ENCODE assay signal across 3 cellular contexts in the genomic region with DNA sequence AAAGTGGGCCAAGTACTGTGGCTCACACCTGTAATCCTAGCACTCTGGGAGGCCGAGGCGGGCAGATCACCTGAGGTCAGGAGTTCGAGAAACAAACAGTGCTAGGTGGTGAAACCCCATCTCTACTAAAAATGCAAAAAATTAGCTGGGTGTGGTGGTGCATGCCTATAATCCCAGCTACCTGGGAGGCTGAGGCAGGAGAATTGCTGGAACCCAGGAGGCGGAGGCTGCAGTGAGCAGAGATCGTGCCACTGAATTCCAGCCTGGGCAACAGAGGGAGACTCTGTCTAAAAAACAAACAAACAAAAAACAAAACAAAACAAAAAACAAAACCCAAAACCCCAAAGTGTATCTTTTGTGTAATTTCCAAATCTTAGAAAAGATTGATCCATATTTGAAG.
A peak's percentile ranks its signal among the peaks of the same experiment; 100 is the strongest.
DNase-seq lines count a peak whose midpoint lies in the region; ATAC-seq, FAIRE-seq and TF ChIP-seq lines count a peak whose summit lies in the region.
"Not testable (repeated sequence)": the region's sequence is repeated elsewhere in the genome, so short reads cannot be mapped to it uniquely, and the experiment has no call there.

No MANE protein-coding gene starts in this region.

- not testable (repeated sequence) for TF ChIP-seq RAD21 in HepG2 (CRISPR knock-in tag; IDR thresholded peaks at IDR 0.05)

- H3K4me1 ChIP-seq in HepG2 (ENCODE audit: insufficient read depth, low read length): peaks cover 34% of the 10 kb centered on the region
- H3K4me1 ChIP-seq in right lobe of liver: peaks cover 0 to 24% (median 0%) of the 10 kb centered on the region in 4 donors
- not testable (repeated sequence) for H3K4me1 ChIP-seq in trophoblast cell (ENCODE audit: control insufficient read depth in 1 of 2, insufficient read depth in 2 of 2, low read length in 2 of 2)

- FAIRE-seq in HepG2 (lab: Jason Lieb, UNC): not testable (repeated sequence)

- not testable (repeated sequence) for H3K18ac ChIP-seq in trophoblast cell (ENCODE audit: low read length)

- not testable (repeated sequence) for H3K14ac ChIP-seq in trophoblast cell (ENCODE audit: low read length)

- H3K36me3 ChIP-seq in HepG2 (replicated peaks in 1 of 2; ENCODE audit: control insufficient read depth in 1 of 2, insufficient read depth in 2 of 2, low read length in 2 of 2); right lobe of liver; trophoblast cell (ENCODE audit: control insufficient read depth in 1 of 2, insufficient read depth in 2 of 2, low read length in 2 of 2): not testable (repeated sequence)

- CTCF ChIA-PET in HepG2 (lab: Yijun Ruan, JAX; ENCODE audit: low intra/inter-chr PET ratio, low total read pairs): not testable (repeated sequence)

- not testable (repeated sequence) for H3K79me1 ChIP-seq in trophoblast cell (ENCODE audit: low read length)

- H4K12ac ChIP-seq in trophoblast cell (ENCODE audit: low read depth, low read length): not testable (repeated sequence)

- intact Hi-C loops in HepG2 (cut with micrococcal nuclease; ENCODE audit: unreplicated experiment); right lobe of liver (cut with DNase I): not testable (repeated sequence)

- not testable (repeated sequence) for TF ChIP-seq EP300 in HepG2 (IDR thresholded peaks at IDR 0.05; ENCODE audit: low read depth in 2 of 2, low read length in 2 of 2); HepG2 (CRISPR knock-in tag; IDR thresholded peaks at IDR 0.05; ENCODE audit: borderline replicate concordance)

- TF ChIP-seq POLR2A in HepG2 (IDR thresholded peaks at IDR 0.05; ENCODE audit: insufficient read depth in 1 of 2, low read depth in 2 of 2, low read length in 2 of 2); right lobe of liver (IDR thresholded peaks at IDR 0.05): not testable (repeated sequence)

- in situ Hi-C loops in HepG2 (cut with HindIII; ENCODE audit: extremely low pct_ligation_motif_present, low pct_unique_long_range_greater_than_20kb): not testable (repeated sequence)

- 95% methylated on average over 5 of the region's 5 CpGs for WGBS in HepG2 (ENCODE audit: low lambda C conversion rate)
- 69% methylated on average over 4 of the region's 5 CpGs for WGBS in right lobe of liver (ENCODE audit: insufficient coverage, low coverage, low lambda C conversion rate, missing lambda C conversion rate)
- no CpG with 5 or more reads among the region's 5 CpGs for WGBS in trophoblast cell (ENCODE audit: extremely low coverage, insufficient coverage, insufficient read length)

- H3K27ac ChIP-seq in HepG2 (ENCODE audit: extremely low read length, insufficient read depth, low read length) (peak overlapping the region; percentile 47), right lobe of liver (peak overlapping the region in 2 of 3 donors; percentile 13 to 51)
- H3K27ac ChIP-seq in trophoblast cell (ENCODE audit: low read depth, low read length): not testable (repeated sequence)

- not testable (repeated sequence) for H2BK5ac ChIP-seq in trophoblast cell (ENCODE audit: low read depth, low read length, poor library complexity)

- not testable (repeated sequence) for H2AFZ ChIP-seq in HepG2 (ENCODE audit: low read length); trophoblast cell (ENCODE audit: insufficient read depth, low read length, poor library complexity)

- not testable (repeated sequence) for H4K91ac ChIP-seq in trophoblast cell (ENCODE audit: low read depth, low read length)

- not testable (repeated sequence) for H3K27me3 ChIP-seq in HepG2 (ENCODE audit: control insufficient read depth in 1 of 2, insufficient read depth in 2 of 2, low read length in 2 of 2); right lobe of liver; trophoblast cell (ENCODE audit: insufficient read depth, low read length)

- H2BK120ac ChIP-seq in trophoblast cell (ENCODE audit: insufficient read depth, low read length, poor library complexity): not testable (repeated sequence)

- H3K9ac ChIP-seq in HepG2 (ENCODE audit: insufficient read depth, low read depth, low read length); trophoblast cell (ENCODE audit: low read length): not testable (repeated sequence)

- not testable (repeated sequence) for DNase-seq in HepG2 (ENCODE audit: low spot score); right lobe of liver
- DNase-seq in trophoblast cell: peak; percentile 1 to 17

- ATAC-seq in HepG2: not testable (repeated sequence)
- peak in 1 of 4 donors; percentile 12 for ATAC-seq in right lobe of liver

- H3K4me3 ChIP-seq in HepG2 (replicated peaks in 1 of 3; ENCODE audit: insufficient read depth in 1 of 3, low read depth in 2 of 3, low read length in 3 of 3); right lobe of liver; trophoblast cell (ENCODE audit: low read depth, low read length): not testable (repeated sequence)

- H3K79me2 ChIP-seq in HepG2 (ENCODE audit: insufficient read depth, low read length); trophoblast cell (ENCODE audit: control insufficient read depth, insufficient read depth, low read length, poor library complexity): not testable (repeated sequence)

- POLR2A ChIA-PET in HepG2 (lab: Yijun Ruan, JAX): not testable (repeated sequence)

- H2BK12ac ChIP-seq in trophoblast cell (ENCODE audit: low read length): not testable (repeated sequence)

- H3K4ac ChIP-seq in trophoblast cell (ENCODE audit: low read depth, low read length): not testable (repeated sequence)

- H3K23ac ChIP-seq in trophoblast cell (ENCODE audit: low read length): not testable (repeated sequence)

- TF ChIP-seq CTCF in HepG2 (CRISPR knock-in tag; IDR thresholded peaks at IDR 0.05); right lobe of liver (IDR thresholded peaks at IDR 0.05): not testable (repeated sequence)

- H4K8ac ChIP-seq in trophoblast cell (ENCODE audit: low read depth, low read length): not testable (repeated sequence)

- not testable (repeated sequence) for BruUV-seq in HepG2 (replicated peaks; lab: Mats Ljungman, UMichigan)

- not testable (repeated sequence) for H3K9me3 ChIP-seq in HepG2 (ENCODE audit: low read length); right lobe of liver; trophoblast cell (ENCODE audit: insufficient read depth, low read depth, low read length)

- not testable (repeated sequence) for H3K4me2 ChIP-seq in HepG2 (ENCODE audit: low read depth, low read length); trophoblast cell (ENCODE audit: low read length)

- not testable (repeated sequence) for H2AK5ac ChIP-seq in trophoblast cell (ENCODE audit: low read length)

- not testable (repeated sequence) for H4K20me1 ChIP-seq in HepG2 (ENCODE audit: insufficient read depth, low read length)

TF ChIP-seq in HepG2, 621 proteins besides CTCF, POLR2A, EP300 and RAD21:
- TF ChIP-seq, protein P1, sequence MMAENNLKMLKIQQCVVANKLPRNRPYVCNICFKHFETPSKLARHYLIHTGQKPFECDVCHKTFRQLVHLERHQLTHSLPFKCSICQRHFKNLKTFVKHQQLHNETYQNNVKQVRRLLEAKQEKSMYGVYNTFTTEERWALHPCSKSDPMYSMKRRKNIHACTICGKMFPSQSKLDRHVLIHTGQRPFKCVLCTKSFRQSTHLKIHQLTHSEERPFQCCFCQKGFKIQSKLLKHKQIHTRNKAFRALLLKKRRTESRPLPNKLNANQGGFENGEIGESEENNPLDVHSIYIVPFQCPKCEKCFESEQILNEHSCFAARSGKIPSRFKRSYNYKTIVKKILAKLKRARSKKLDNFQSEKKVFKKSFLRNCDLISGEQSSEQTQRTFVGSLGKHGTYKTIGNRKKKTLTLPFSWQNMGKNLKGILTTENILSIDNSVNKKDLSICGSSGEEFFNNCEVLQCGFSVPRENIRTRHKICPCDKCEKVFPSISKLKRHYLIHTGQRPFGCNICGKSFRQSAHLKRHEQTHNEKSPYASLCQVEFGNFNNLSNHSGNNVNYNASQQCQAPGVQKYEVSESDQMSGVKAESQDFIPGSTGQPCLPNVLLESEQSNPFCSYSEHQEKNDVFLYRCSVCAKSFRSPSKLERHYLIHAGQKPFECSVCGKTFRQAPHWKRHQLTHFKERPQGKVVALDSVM (CRISPR knock-in tag; IDR thresholded peaks at IDR 0.05): peak; percentile 97
- TF ChIP-seq POGZ (CRISPR knock-in tag; IDR thresholded peaks at IDR 0.05) (peak; percentile 67; the same call in 1 of the 2 replicates), HDAC1 (CRISPR knock-in tag; IDR thresholded peaks at IDR 0.05) (0 out of 2 replicates have a peak, but pooled peaks have one; percentile 7), SMYD3 (CRISPR knock-in tag; IDR thresholded peaks at IDR 0.05) (0 out of 2 replicates have a peak, but pooled peaks have one; percentile 18), ZMYM2 (CRISPR knock-in tag; IDR thresholded peaks at IDR 0.05) (peak; percentile 59; the same call in 1 of the 2 replicates), ZNF460 (CRISPR knock-in tag; IDR thresholded peaks at IDR 0.05; ENCODE audit: borderline replicate concordance) (peak; percentile 43; the same call in 1 of the 2 replicates), SALL1 (CRISPR knock-in tag; IDR thresholded peaks at IDR 0.05) (0 out of 2 replicates have a peak, but pooled peaks have one; percentile 28), ARID2 (CRISPR knock-in tag; IDR thresholded peaks at IDR 0.05; ENCODE audit: borderline replicate concordance) (0 out of 2 replicates have a peak, but pooled peaks have one; percentile 24), ZMYM4 (CRISPR knock-in tag; IDR thresholded peaks at IDR 0.05) (peak; percentile 45; the same call in 1 of the 2 replicates), ZMYM3 (CRISPR knock-in tag; IDR thresholded peaks at IDR 0.05) (peak; percentile 73; the same call in 1 of the 2 replicates)
